Comparison of ENCODE assay signal across 8 cellular contexts in the genomic region with DNA sequence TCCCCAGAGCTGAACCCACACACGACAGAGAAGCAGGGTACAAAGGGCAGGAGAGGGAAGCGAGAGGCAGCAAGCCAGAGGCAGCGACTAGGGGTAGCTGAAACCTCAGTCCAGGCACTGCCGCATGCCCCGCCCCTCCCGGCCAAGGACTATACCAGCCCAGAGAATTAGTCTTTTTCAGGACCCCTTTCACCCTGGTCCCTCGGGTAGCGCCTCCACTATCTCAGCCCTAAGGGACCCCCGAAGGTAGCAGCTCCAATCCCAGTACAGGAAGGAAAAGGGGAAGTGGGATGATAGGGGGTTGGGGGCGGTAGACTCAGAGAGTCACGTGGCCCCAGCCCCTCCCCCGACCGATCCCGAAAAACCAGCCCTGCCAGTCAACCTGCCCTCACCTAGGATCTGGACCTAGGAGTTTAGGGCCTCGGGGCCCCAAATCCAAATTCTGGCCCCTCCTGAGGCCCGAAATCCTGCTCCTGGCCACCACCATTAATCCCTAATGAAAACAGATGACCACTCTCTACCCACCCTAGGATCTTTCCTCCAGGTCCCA. TPM values are rescaled to one million over a fixed set of nuclear protein-coding genes. Genes with fewer than 3 reads are reported as not detected.
DNase-seq lines count a peak whose midpoint lies in the region; ATAC-seq and TF ChIP-seq lines count a peak whose summit lies in the region.

No MANE protein-coding gene starts in this region.

- peaks cover 0 to 3% (median 0%) of the 10 kb centered on the region in 7 donors for H3K9me3 Mint-ChIP-seq in CD4-positive, CD25-positive, alpha-beta regulatory T cell
- no peaks in the 10 kb centered on the region for H3K9me3 Mint-ChIP-seq in IgD-negative memory B cell

- H3K4me3 ChIP-seq in CD4-positive, CD25-positive, alpha-beta regulatory T cell (ENCODE audit: low read depth, low read length): no peak overlapping the region
- H3K4me3 ChIP-seq in body of pancreas (peak overlapping the region; percentile 11 to 85), suprapubic skin (peak overlapping the region; percentile 86)

- H3K27ac ChIP-seq in CD4-positive, CD25-positive, alpha-beta regulatory T cell (ENCODE audit: insufficient read depth, low read length, poor library complexity, severe bottlenecking): peak overlapping the region; percentile 92
- peak overlapping the region; percentile 83 to 99 (median 89) for H3K27ac ChIP-seq in body of pancreas
- peak overlapping the region; percentile 96 for H3K27ac ChIP-seq in suprapubic skin

- intact Hi-C loops in body of pancreas (cut with DNase I): no loop called here
- intact Hi-C loops in left colon (cut with DNase I, micrococcal nuclease): no loop called here

- peaks cover 10% of the 10 kb centered on the region for H3K27me3 Mint-ChIP-seq in CD4-positive, CD25-positive, alpha-beta regulatory T cell
- no peaks in the 10 kb centered on the region for H3K27me3 Mint-ChIP-seq in IgD-negative memory B cell

- H3K27ac Mint-ChIP-seq in CD4-positive, CD25-positive, alpha-beta regulatory T cell: peak overlapping the region in 1 of 3 donors; percentile 100
- peak overlapping the region; percentile 89 to 99 (median 99) for H3K27ac Mint-ChIP-seq in IgD-negative memory B cell

- peaks cover 34% of the 10 kb centered on the region for H3K36me3 ChIP-seq in CD4-positive, CD25-positive, alpha-beta regulatory T cell (ENCODE audit: control insufficient read depth, insufficient read depth, low read length)
- H3K36me3 ChIP-seq in body of pancreas (replicated peaks in 1 of 2; ENCODE audit: insufficient read depth in 1 of 2, low read depth in 2 of 2) (no peaks in the 10 kb centered on the region), suprapubic skin (peaks cover 42% of the 10 kb centered on the region)

- TF ChIP-seq POLR2A in body of pancreas (IDR thresholded peaks at IDR 0.05) (no peak), suprapubic skin (IDR thresholded peaks at IDR 0.05) (no peak)

- no peak for ATAC-seq in CD4-positive, CD25-positive, alpha-beta regulatory T cell (ENCODE audit: low read depth in 2 of 2)
- ATAC-seq in body of pancreas: peak; percentile 36
- peak; percentile 16 for ATAC-seq in left colon
- no peak for ATAC-seq in activated CD4-positive, CD25-positive, alpha-beta regulatory T cell treated with anti-CD3 and anti-CD28 coated beads, Interleukin-2, amount 50 U/mL, for 24 hours
- ATAC-seq in GM18517 (IDR thresholded peaks at IDR 0.05; ENCODE audit: unreplicated experiment): no peak

- H3K4me1 Mint-ChIP-seq in CD4-positive, CD25-positive, alpha-beta regulatory T cell: peaks cover 0 to 48% (median 22%) of the 10 kb centered on the region in 4 donors
- H3K4me1 Mint-ChIP-seq in IgD-negative memory B cell: peaks cover 15 to 22% (median 19%) of the 10 kb centered on the region in 3 donors

- TF ChIP-seq CTCF in body of pancreas (IDR thresholded peaks at IDR 0.05) (no peak), suprapubic skin (IDR thresholded peaks at IDR 0.05) (no peak)

- no peaks in the 10 kb centered on the region for H3K27me3 ChIP-seq in CD4-positive, CD25-positive, alpha-beta regulatory T cell (ENCODE audit: control insufficient read depth, insufficient read depth, low read length)
- H3K27me3 ChIP-seq in body of pancreas (no peaks in the 10 kb centered on the region), suprapubic skin (no peaks in the 10 kb centered on the region)

- no peak for DNase-seq in CD4-positive, CD25-positive, alpha-beta regulatory T cell
- DNase-seq in body of pancreas (peak; percentile 62 to 80 (median 72)), left colon (peak in 1 of 2 donors; percentile 66), suprapubic skin (ENCODE audit: low spot score in 2 of 2) (peak in 1 of 2 donors; percentile 83), glomerular visceral epithelial cell (ENCODE audit: extremely low spot score) (no peak)

- H3K4me1 ChIP-seq in CD4-positive, CD25-positive, alpha-beta regulatory T cell (ENCODE audit: control insufficient read depth, insufficient read depth, low read length, poor library complexity, severe bottlenecking): peaks cover 27% of the 10 kb centered on the region
- H3K4me1 ChIP-seq in body of pancreas: peaks cover 26% of the 10 kb centered on the region
- peaks cover 40% of the 10 kb centered on the region for H3K4me1 ChIP-seq in suprapubic skin

- H3K36me3 Mint-ChIP-seq in CD4-positive, CD25-positive, alpha-beta regulatory T cell: peaks cover 8% of the 10 kb centered on the region
- peaks cover 6% of the 10 kb centered on the region for H3K36me3 Mint-ChIP-seq in IgD-negative memory B cell

- WGBS in body of pancreas, 2 donors: 8 to 9% methylated on average over 7 to 16 of the region's 16 CpGs
- 13% methylated on average over 15 of the region's 16 CpGs for WGBS in suprapubic skin

- no peaks in the 10 kb centered on the region for H3K9me3 ChIP-seq in CD4-positive, CD25-positive, alpha-beta regulatory T cell (ENCODE audit: control insufficient read depth in 2 of 2, low read length in 2 of 2)
- H3K9me3 ChIP-seq in body of pancreas: no peaks in the 10 kb centered on the region
- no peaks in the 10 kb centered on the region for H3K9me3 ChIP-seq in suprapubic skin

- peak overlapping the region; percentile 80 to 100 (median 97) for H3K4me3 Mint-ChIP-seq in CD4-positive, CD25-positive, alpha-beta regulatory T cell
- peak overlapping the region; percentile 75 to 99 (median 95) for H3K4me3 Mint-ChIP-seq in IgD-negative memory B cell

- no peak for TF ChIP-seq EP300 in suprapubic skin (IDR thresholded peaks at IDR 0.05)

RNA-seq across cellular contexts. Expression of gene RGL2, which starts 1.3 kb away (rescaled TPM):
- total RNA-seq in CD4-positive, CD25-positive, alpha-beta regulatory T cell: 59.2 TPM
- polyA plus RNA-seq in CD4-positive, CD25-positive, alpha-beta regulatory T cell: 1 to 10 TPM; 7.2 to 9.4 (median 8.1) TPM
- polyA plus RNA-seq in IgD-negative memory B cell: 19.0 TPM
- total RNA-seq in body of pancreas (10 to 100 TPM; 31.3 to 31.9 TPM), left colon (10 to 100 TPM; 21.5 to 35.0 TPM), suprapubic skin (100 to 1,000 TPM in 1 of 4 donors, 10 to 100 TPM in 3; 80.8 to 118 (median 96.6) TPM)

RNA-seq across cellular contexts. Expression of gene PFDN6, which starts 8.1 kb away (rescaled TPM):
- 20.0 TPM for total RNA-seq in CD4-positive, CD25-positive, alpha-beta regulatory T cell
- 10 to 100 TPM; 33.7 to 47.0 (median 38.4) TPM for polyA plus RNA-seq in CD4-positive, CD25-positive, alpha-beta regulatory T cell
- polyA plus RNA-seq in IgD-negative memory B cell: 49.3 TPM
- 10 to 100 TPM; 10.2 to 19.7 TPM for total RNA-seq in body of pancreas
- 10 to 100 TPM; 36.8 to 45.7 TPM for total RNA-seq in left colon
- total RNA-seq in suprapubic skin: 10 to 100 TPM; 20.5 to 31.5 (median 22.3) TPM

RNA-seq across cellular contexts. Expression of gene WDR46, which starts 8.4 kb away (rescaled TPM):
- total RNA-seq in CD4-positive, CD25-positive, alpha-beta regulatory T cell: 31.5 TPM
- polyA plus RNA-seq in CD4-positive, CD25-positive, alpha-beta regulatory T cell: 10 to 100 TPM; 50.6 to 54.0 (median 52.0) TPM
- 68.7 TPM for polyA plus RNA-seq in IgD-negative memory B cell
- 10 to 100 TPM; 27.8 to 43.2 TPM for total RNA-seq in body of pancreas
- 10 to 100 TPM; 27.7 to 29.3 TPM for total RNA-seq in left colon
- 10 to 100 TPM; 41.3 to 67.2 (median 50.2) TPM for total RNA-seq in suprapubic skin

RNA-seq across cellular contexts. Expression of gene TAPBP, which starts 16.4 kb away (rescaled TPM):
- total RNA-seq in CD4-positive, CD25-positive, alpha-beta regulatory T cell: 281 TPM
- polyA plus RNA-seq in CD4-positive, CD25-positive, alpha-beta regulatory T cell: 100 to 1,000 TPM; 251 to 314 (median 262) TPM
- 605 TPM for polyA plus RNA-seq in IgD-negative memory B cell
- total RNA-seq in body of pancreas (100 to 1,000 TPM in 1 of 2 donors, 10 to 100 TPM in 1; 50.3 to 108 TPM), left colon (100 to 1,000 TPM; 229 to 283 TPM), suprapubic skin (100 to 1,000 TPM in 3 of 4 donors, 10 to 100 TPM in 1; 91.5 to 132 (median 108) TPM)

RNA-seq across cellular contexts. Expression of gene ZBTB22, which starts 20.1 kb away (rescaled TPM):
- 19.4 TPM for total RNA-seq in CD4-positive, CD25-positive, alpha-beta regulatory T cell
- 10 to 100 TPM in 2 of 4 donors, 1 to 10 TPM in 2; 8.3 to 13.5 (median 11.5) TPM for polyA plus RNA-seq in CD4-positive, CD25-positive, alpha-beta regulatory T cell
- 14.8 TPM for polyA plus RNA-seq in IgD-negative memory B cell
- 10 to 100 TPM; 12.7 to 14.8 TPM for total RNA-seq in body of pancreas
- 10 to 100 TPM; 19.9 to 21.3 TPM for total RNA-seq in left colon
- total RNA-seq in suprapubic skin: 10 to 100 TPM; 32.1 to 36.8 (median 33.4) TPM

Comparison
In these comparisons a context has a peak if more than half of its experiments do, and no peak if none do; other contexts are left out.
1. ATAC-seq: peak in body of pancreas (single experiment) and left colon (single experiment); none in CD4-positive, CD25-positive, alpha-beta regulatory T cell (0 of 2), activated CD4-positive, CD25-positive, alpha-beta regulatory T cell treated with anti-CD3 and anti-CD28 coated beads, Interleukin-2, amount 50 U/mL, for 24 hours (0 of 2) and GM18517 (single experiment).
2. DNase-seq: peak in body of pancreas (4 of 4); none in CD4-positive, CD25-positive, alpha-beta regulatory T cell (0 of 3) and glomerular visceral epithelial cell (single experiment).
3. Peak in every context shown above with its lines, with median percentiles within 50 percentile points of each other: H3K27ac ChIP-seq.